In the genomic region with DNA sequence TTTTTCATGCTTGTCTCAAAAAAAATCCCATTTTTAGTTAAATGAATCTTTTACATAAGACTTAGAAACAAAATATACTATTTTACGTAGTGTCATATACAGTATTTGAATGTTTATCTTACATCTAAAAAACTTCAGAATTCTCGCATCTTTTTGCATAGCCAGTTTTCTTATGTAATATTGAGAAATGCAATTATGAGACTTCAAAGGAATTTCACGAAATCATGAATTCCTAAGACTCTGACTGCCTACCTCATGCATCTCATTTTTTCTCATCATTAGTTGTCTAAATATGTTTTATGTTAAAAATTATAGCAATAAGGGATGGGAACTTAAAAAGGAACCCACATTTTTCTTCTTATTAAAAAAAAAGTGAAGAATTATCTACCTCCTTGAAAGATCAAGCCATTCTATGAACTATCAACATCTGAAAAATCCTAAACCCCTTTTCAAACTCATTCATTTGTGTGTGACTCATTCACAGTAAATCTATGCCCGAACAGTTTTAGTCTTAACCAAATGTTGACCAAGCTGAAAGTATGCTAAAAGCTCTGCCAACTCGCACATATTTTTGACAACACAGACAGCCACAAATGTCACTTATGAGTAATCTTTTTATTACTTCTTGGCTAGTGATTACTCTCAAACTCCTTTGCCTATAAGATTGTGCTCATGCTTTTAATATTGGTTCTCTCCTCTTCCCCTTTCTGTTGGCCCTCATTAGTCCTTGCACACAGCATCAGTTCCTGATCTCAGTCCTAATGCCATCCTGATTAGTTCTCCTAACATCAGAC, we compare ENCODE assay signal across 10 cellular contexts.
A peak's percentile ranks its signal among the peaks of the same experiment; 100 is the strongest.
DNase-seq lines count a peak whose midpoint lies in the region; ATAC-seq, FAIRE-seq and TF ChIP-seq lines count a peak whose summit lies in the region.
"Had no signal": no experiment of that assay in that cellular context is flagged by ENCODE, and none has a peak within 500 bp of the region (broad histone marks: within the 10 kb centered on the region; RNA-seq: fewer than 3 reads in every experiment).

No MANE protein-coding gene starts in this region.

- no peak overlapping the region for H2AFZ ChIP-seq in mammary epithelial cell (ENCODE audit: low read depth, low read length)

- H3K4me1 ChIP-seq in mammary epithelial cell (ENCODE audit: insufficient read depth, low read length): peaks cover 18% of the 10 kb centered on the region
- no peaks in the 10 kb centered on the region for H3K4me1 ChIP-seq in CD8-positive, alpha-beta T cell (ENCODE audit: insufficient read depth, low read length)
- no peaks in the 10 kb centered on the region for H3K4me1 ChIP-seq in gastrocnemius medialis
- H3K4me1 ChIP-seq in kidney (ENCODE audit: control insufficient read depth in 1 of 2, insufficient read depth in 1 of 2, low read depth in 1 of 2, low read length in 2 of 2): no peaks in the 10 kb centered on the region

- 38% methylated on average over 5 of the region's 5 CpGs for WGBS in mammary epithelial cell (ENCODE audit: low coverage, missing lambda C conversion rate)

- no peak overlapping the region for H3K27ac Mint-ChIP-seq in CD8-positive, alpha-beta T cell
- H3K27ac Mint-ChIP-seq: CD4-positive, CD25-positive, alpha-beta regulatory T cell; naive thymus-derived CD4-positive, alpha-beta T cell had no signal

- no peaks in the 10 kb centered on the region for H3K79me2 ChIP-seq in mammary epithelial cell (ENCODE audit: insufficient read depth, low read length)

- no peak overlapping the region for H3K27ac ChIP-seq in mammary epithelial cell (ENCODE audit: insufficient read depth, low read depth, low read length)
- no peak overlapping the region for H3K27ac ChIP-seq in CD8-positive, alpha-beta T cell (ENCODE audit: low read depth, low read length)
- H3K27ac ChIP-seq in gastrocnemius medialis: no peak overlapping the region
- H3K27ac ChIP-seq in kidney (ENCODE audit: low read depth in 2 of 2, low read length in 2 of 2): no peak overlapping the region

- no TSS peak for BruUV-seq in mammary epithelial cell (replicated peaks; lab: Mats Ljungman, UMichigan)

- no peaks in the 10 kb centered on the region for H3K36me3 ChIP-seq in mammary epithelial cell (ENCODE audit: insufficient read depth, low read length)
- H3K36me3 ChIP-seq in CD8-positive, alpha-beta T cell (ENCODE audit: insufficient read depth, low read length): no peaks in the 10 kb centered on the region
- no peaks in the 10 kb centered on the region for H3K36me3 ChIP-seq in gastrocnemius medialis
- H3K36me3 ChIP-seq in kidney (ENCODE audit: control insufficient read depth in 1 of 2, insufficient read depth in 2 of 2, low read length in 2 of 2): no peaks in the 10 kb centered on the region

- CTCF ChIA-PET in mammary epithelial cell (lab: Charles Lee; ENCODE audit: low non-redundant PET): no interaction called here
- CTCF ChIA-PET in CD8-positive, alpha-beta T cell (lab: Charles Lee): no interaction called here

- no peak overlapping the region for H3K4me3 ChIP-seq in mammary epithelial cell (replicated peaks in 1 of 3; ENCODE audit: insufficient read depth in 1 of 3, low read depth in 2 of 3, low read length in 3 of 3)
- H3K4me3 ChIP-seq in CD8-positive, alpha-beta T cell (ENCODE audit: low read depth, low read length): no peak overlapping the region
- H3K4me3 ChIP-seq in gastrocnemius medialis: no peak overlapping the region
- H3K4me3 ChIP-seq in kidney (ENCODE audit: low read length in 2 of 2): no peak overlapping the region

- no peaks in the 10 kb centered on the region for H3K9me3 Mint-ChIP-seq in CD8-positive, alpha-beta T cell

- dilution Hi-C loops in mammary epithelial cell (cut with HindIII; ENCODE audit: low sequenced_read_pairs): no loop called here

- no peak for TF ChIP-seq CTCF in mammary epithelial cell (conservative IDR thresholded peaks at IDR 0.05 in 1 of 2, IDR thresholded peaks at IDR 0.05 in 1 of 2; ENCODE audit: extremely low read depth in 1 of 2, insufficient read depth in 1 of 2, low read depth in 1 of 2, low read length in 2 of 2)
- no peak for TF ChIP-seq CTCF in CD8-positive, alpha-beta T cell (IDR thresholded peaks at IDR 0.05)
- TF ChIP-seq CTCF in gastrocnemius medialis (IDR thresholded peaks at IDR 0.05 in 4 of 5, conservative IDR thresholded peaks at IDR 0.05 in 1 of 5): no peak
- no peak for TF ChIP-seq CTCF in kidney (IDR thresholded peaks at IDR 0.05; ENCODE audit: borderline replicate concordance, extremely low read depth, insufficient read depth)

- H3K4me1 Mint-ChIP-seq in CD8-positive, alpha-beta T cell (ENCODE audit: low read depth): no peaks in the 10 kb centered on the region
- H3K4me1 Mint-ChIP-seq: CD4-positive, CD25-positive, alpha-beta regulatory T cell; naive thymus-derived CD4-positive, alpha-beta T cell had no signal

- no peaks in the 10 kb centered on the region for H3K9me3 ChIP-seq in mammary epithelial cell (replicated peaks; ENCODE audit: insufficient read depth, low read length)
- no peaks in the 10 kb centered on the region for H3K9me3 ChIP-seq in CD8-positive, alpha-beta T cell (ENCODE audit: low read length)
- H3K9me3 ChIP-seq in gastrocnemius medialis: no peaks in the 10 kb centered on the region
- no peaks in the 10 kb centered on the region for H3K9me3 ChIP-seq in kidney (ENCODE audit: control insufficient read depth in 1 of 2, low read length in 2 of 2)

- H3K4me2 ChIP-seq in mammary epithelial cell (ENCODE audit: insufficient read depth, low read depth, low read length): peak overlapping the region; percentile 56

- H3K4me3 Mint-ChIP-seq in CD8-positive, alpha-beta T cell: no peak overlapping the region
- H3K4me3 Mint-ChIP-seq: CD4-positive, CD25-positive, alpha-beta regulatory T cell; naive thymus-derived CD4-positive, alpha-beta T cell had no signal

- peaks cover 36% of the 10 kb centered on the region for H3K27me3 Mint-ChIP-seq in CD8-positive, alpha-beta T cell (ENCODE audit: low read depth)

- in situ Hi-C loops in mammary epithelial cell (cut with MboI; ENCODE audit: low sequenced_read_pairs in 2 of 2): no loop called here
- in situ Hi-C loops in gastrocnemius medialis (cut with MboI; ENCODE audit: low sequenced_read_pairs in 4 of 4): no loop called here

- ATAC-seq in GM19397 (IDR thresholded peaks at IDR 0.05; ENCODE audit: unreplicated experiment) (peak; percentile 56), HG03460 (IDR thresholded peaks at IDR 0.05; ENCODE audit: unreplicated experiment) (peak; percentile 89), gastrocnemius medialis (no peak)
- no peak for ATAC-seq in CD8-positive, alpha-beta T cell
- ATAC-seq: naive thymus-derived CD4-positive, alpha-beta T cell had no signal

- H4K20me1 ChIP-seq in mammary epithelial cell (ENCODE audit: insufficient read depth, low read length): no peaks in the 10 kb centered on the region

- no peak for FAIRE-seq in kidney (lab: Jason Lieb, UNC)

- intact Hi-C loops in mammary epithelial cell (cut with micrococcal nuclease): loop anchor here (1.0 kb wide), 2 partner anchors 29 to 47 kb away; no protein-coding TSS in a partner anchor
- intact Hi-C loops in CD8-positive, alpha-beta T cell (cut with DNase I, micrococcal nuclease): no loop called here
- intact Hi-C loops in gastrocnemius medialis (cut with DNase I; ENCODE audit: low total_unique reads): no loop called here
- intact Hi-C loops in kidney (cut with DNase I): no loop called here

- DNase-seq in A172 (ENCODE audit: low spot score): peak; percentile 90
- peak; percentile 85 for DNase-seq in mammary epithelial cell
- no peak for DNase-seq in NCI-H526 (lab: John Stamatoyannopoulos, UW)
- DNase-seq in CD8-positive, alpha-beta T cell: no peak
- no peak for DNase-seq in gastrocnemius medialis
- DNase-seq in kidney: no peak
- DNase-seq: CD4-positive, CD25-positive, alpha-beta regulatory T cell; naive thymus-derived CD4-positive, alpha-beta T cell had no signal

- H3K27me3 ChIP-seq in mammary epithelial cell (ENCODE audit: insufficient read depth, low read length) (no peaks in the 10 kb centered on the region), gastrocnemius medialis (no peaks in the 10 kb centered on the region)
- H3K27me3 ChIP-seq in CD8-positive, alpha-beta T cell (ENCODE audit: insufficient read depth, low read length): no peaks in the 10 kb centered on the region

- POLR2A ChIA-PET in CD8-positive, alpha-beta T cell (lab: Charles Lee): no interaction called here

- no peak for TF ChIP-seq POLR2A in gastrocnemius medialis (IDR thresholded peaks at IDR 0.05)

- H3K9ac ChIP-seq in mammary epithelial cell (ENCODE audit: insufficient read depth, low read length): no peak overlapping the region
- no peak overlapping the region for H3K9ac ChIP-seq in kidney (ENCODE audit: low read length in 2 of 2)

- no peaks in the 10 kb centered on the region for H3K36me3 Mint-ChIP-seq in CD8-positive, alpha-beta T cell
- H3K36me3 Mint-ChIP-seq: CD4-positive, CD25-positive, alpha-beta regulatory T cell; naive thymus-derived CD4-positive, alpha-beta T cell had no signal

Comparison
In these comparisons a context has a peak if more than half of its experiments do, and no peak if none do; other contexts are left out.
1. DNase-seq: peak in A172 (single experiment) and mammary epithelial cell (single experiment); none in NCI-H526 (0 of 2), CD8-positive, alpha-beta T cell (0 of 7), gastrocnemius medialis (0 of 2) and kidney (single experiment).
2. ATAC-seq: peak in GM19397 (single experiment) and HG03460 (single experiment); none in CD8-positive, alpha-beta T cell (single experiment) and gastrocnemius medialis (0 of 2).